9 cellular contexts compared by ENCODE assay signal in genomic region chr1:23384312-23385058, GRCh38. TPM values are rescaled to one million over a fixed set of nuclear protein-coding genes. Genes with fewer than 3 reads are reported as not detected.
A peak's percentile ranks its signal among the peaks of the same experiment; 100 is the strongest.
DNase-seq lines count a peak whose midpoint lies in the region; ATAC-seq and TF ChIP-seq lines count a peak whose summit lies in the region.
"Had no signal": no experiment of that assay in that cellular context is flagged by ENCODE, and none has a peak within 500 bp of the region (broad histone marks: within the 10 kb centered on the region; RNA-seq: fewer than 3 reads in every experiment).

No MANE protein-coding gene starts in this region.

- H3K4me3 ChIP-seq in left ventricle myocardium inferior: no peak overlapping the region
- H3K4me3 ChIP-seq in right atrium auricular region: no peak overlapping the region
- H3K4me3 ChIP-seq in hepatocyte: no peak overlapping the region

- DNase-seq in left ventricle myocardium inferior: no peak
- DNase-seq in right atrium auricular region (ENCODE audit: low spot score): no peak
- peak; percentile 97 for DNase-seq in amniotic epithelial cell (ENCODE audit: low read depth)
- peak; percentile 37 for DNase-seq in hepatocyte (ENCODE audit: low spot score)
- no peak for DNase-seq in activated CD8-positive, alpha-beta memory T cell treated with anti-CD3 and anti-CD28 coated beads, Interleukin-2, amount 50 U/mL, for 4 hours
- DNase-seq: anterior cingulate cortex had no signal

- H3K79me2 ChIP-seq in hepatocyte: no peaks in the 10 kb centered on the region

- peak overlapping the region; percentile 71 for H3K27ac ChIP-seq in left ventricle myocardium inferior (replicated peaks)
- no peak overlapping the region for H3K27ac ChIP-seq in right atrium auricular region
- H3K27ac ChIP-seq in hepatocyte: no peak overlapping the region

- H3K4me1 ChIP-seq in left ventricle myocardium inferior: peaks cover 32% of the 10 kb centered on the region
- peaks cover 0 to 9% of the 10 kb centered on the region in 2 donors for H3K4me1 ChIP-seq in right atrium auricular region
- H3K4me1 ChIP-seq in hepatocyte (ENCODE audit: insufficient read depth): no peaks in the 10 kb centered on the region

- H4K20me1 ChIP-seq in hepatocyte (ENCODE audit: insufficient read depth, poor library complexity, severe bottlenecking): no peaks in the 10 kb centered on the region

- H3K9me3 ChIP-seq in left ventricle myocardium inferior (replicated peaks) (no peaks in the 10 kb centered on the region), right atrium auricular region (no peaks in the 10 kb centered on the region), hepatocyte (ENCODE audit: low read depth) (no peaks in the 10 kb centered on the region)

- H3K4me2 ChIP-seq in hepatocyte: no peak overlapping the region

- TF ChIP-seq CTCF in left ventricle myocardium inferior (IDR thresholded peaks at IDR 0.05; ENCODE audit: borderline replicate concordance) (no peak), right atrium auricular region (IDR thresholded peaks at IDR 0.05) (no peak), hepatocyte (IDR thresholded peaks at IDR 0.05; ENCODE audit: poor library complexity) (no peak)

- no peaks in the 10 kb centered on the region for H3K9me2 ChIP-seq in hepatocyte (replicated peaks; ENCODE audit: insufficient read depth)

- no peak overlapping the region for H2AFZ ChIP-seq in hepatocyte

- WGBS in hepatocyte (ENCODE audit: low lambda C conversion rate, missing lambda C conversion rate): 77% methylated on average over 11 of the region's 11 CpGs

- H3K36me3 ChIP-seq in left ventricle myocardium inferior (peaks cover 17% of the 10 kb centered on the region), right atrium auricular region (peaks cover 8% of the 10 kb centered on the region), hepatocyte (replicated peaks; ENCODE audit: insufficient read depth, low read depth) (no peaks in the 10 kb centered on the region)

- ATAC-seq in HG03378 (IDR thresholded peaks at IDR 0.05; ENCODE audit: unreplicated experiment) (no peak), GM18873 (IDR thresholded peaks at IDR 0.05; ENCODE audit: low FRiP score, unreplicated experiment) (no peak), GM19324 (IDR thresholded peaks at IDR 0.05; ENCODE audit: low FRiP score, unreplicated experiment) (no peak)

- intact Hi-C loops in left ventricle myocardium inferior (cut with micrococcal nuclease): no loop called here

- H3K27me3 ChIP-seq in left ventricle myocardium inferior (ENCODE audit: low read depth) (no peaks in the 10 kb centered on the region), right atrium auricular region (no peaks in the 10 kb centered on the region), hepatocyte (no peaks in the 10 kb centered on the region)

RNA-seq across cellular contexts. Expression of gene ZNF436, which starts 14.8 kb away (rescaled TPM):
- 11.8 TPM for total RNA-seq in left ventricle myocardium inferior
- 1 to 10 TPM; 7.9 to 10.0 TPM for total RNA-seq in right atrium auricular region
- 15.5 and 17.1 TPM in 2 replicates for total RNA-seq in hepatocyte
- 4.4 and 7.5 TPM in 2 replicates for polyA plus RNA-seq in hepatocyte

RNA-seq across cellular contexts. Expression of gene TCEA3, which starts 40.1 kb away (rescaled TPM):
- 78.6 TPM for total RNA-seq in left ventricle myocardium inferior
- total RNA-seq in right atrium auricular region: 10 to 100 TPM; 24.4 to 40.1 TPM
- total RNA-seq in hepatocyte: 30.2 and 30.8 TPM in 2 replicates
- 27.6 and 31.2 TPM in 2 replicates for polyA plus RNA-seq in hepatocyte

RNA-seq across cellular contexts. Expression of gene HNRNPR, which starts 40.4 kb away (rescaled TPM):
- total RNA-seq in left ventricle myocardium inferior (54.6 TPM), right atrium auricular region (10 to 100 TPM; 40.5 to 51.6 TPM), hepatocyte (104 and 106 TPM in 2 replicates)
- 105 and 112 TPM in 2 replicates for polyA plus RNA-seq in hepatocyte

Comparison
In these comparisons a context has a peak if more than half of its experiments do, and no peak if none do; other contexts are left out.
1. DNase-seq: peak in amniotic epithelial cell (single experiment) and hepatocyte (single experiment); none in left ventricle myocardium inferior (single experiment), right atrium auricular region (single experiment) and activated CD8-positive, alpha-beta memory T cell treated with anti-CD3 and anti-CD28 coated beads, Interleukin-2, amount 50 U/mL, for 4 hours (single experiment).